In genomic region chr22:50199836-50200332, GRCh38 we compare ENCODE assay signal across 6 cellular contexts. TPM values are rescaled to one million over a fixed set of nuclear protein-coding genes. Genes with fewer than 3 reads are reported as not detected.
A peak's percentile ranks its signal among the peaks of the same experiment; 100 is the strongest.
DNase-seq lines count a peak whose midpoint lies in the region; ATAC-seq and TF ChIP-seq lines count a peak whose summit lies in the region.

No MANE protein-coding gene starts in this region.

- peaks cover 47 to 52% of the 10 kb centered on the region in 2 donors for H3K36me3 Mint-ChIP-seq in CD14-positive monocyte

- intact Hi-C loops in CD14-positive monocyte (cut with micrococcal nuclease) = loop anchor here (1.0 to 10.0 kb wide), 4 partner anchors 9 to 275 kb away; partner anchors contain the start of gene TRABD (in 2 of the 2)

- H3K27me3 ChIP-seq in OCI-LY1 (ENCODE audit: insufficient read depth, low read length) (no peaks in the 10 kb centered on the region), cardiac muscle cell (no peaks in the 10 kb centered on the region), thoracic aorta (replicated peaks; ENCODE audit: insufficient read depth) (no peaks in the 10 kb centered on the region)

- peaks cover 36% of the 10 kb centered on the region for H3K4me1 Mint-ChIP-seq in CD14-positive monocyte

- H3K79me2 ChIP-seq in OCI-LY1 (ENCODE audit: insufficient read depth, low read length) = peaks cover 25% of the 10 kb centered on the region

- no peaks in the 10 kb centered on the region for H3K9me2 ChIP-seq in OCI-LY1 (ENCODE audit: low read depth, low read length)

- H3K4me1 ChIP-seq in OCI-LY1 (ENCODE audit: insufficient read depth, low read length, severe bottlenecking) (peaks cover 60% of the 10 kb centered on the region), cardiac muscle cell (ENCODE audit: low read depth) (peaks cover 10% of the 10 kb centered on the region), thoracic aorta (ENCODE audit: control insufficient read depth in 1 of 2, low read depth in 2 of 2) (peaks cover 17 to 28% of the 10 kb centered on the region in 2 donors)

- H3K9me3 Mint-ChIP-seq in CD14-positive monocyte = peaks cover 0 to 3% (median 0%) of the 10 kb centered on the region in 7 donors

- H3K27ac Mint-ChIP-seq in CD14-positive monocyte = peak overlapping the region; percentile 42 to 89 (median 86)

- H2AFZ ChIP-seq in OCI-LY1 (ENCODE audit: low read length) = no peak overlapping the region

- ATAC-seq in thoracic aorta (ENCODE audit: insufficient number of reproducible peaks, low FRiP score, low read depth) = no peak

- H3K4me2 ChIP-seq in OCI-LY1 (ENCODE audit: low read length) = peak overlapping the region; percentile 91

- no peaks in the 10 kb centered on the region for H4K20me1 ChIP-seq in OCI-LY1 (ENCODE audit: insufficient read depth, low read length)

- DNase-seq in CD14-positive monocyte (ENCODE audit: low spot score) = no peak
- DNase-seq in cardiac muscle cell (ENCODE audit: low read depth in 1 of 2, low spot score in 1 of 2) = peak in 1 of 2 donors; percentile 44
- no peak for DNase-seq in thoracic aorta (ENCODE audit: low spot score)
- DNase-seq in activated CD4-positive, CD25-positive, alpha-beta regulatory T cell treated with anti-CD3 and anti-CD28 coated beads, Interleukin-2, amount 50 U/mL, for 72 hours = no peak
- DNase-seq in RPMI8226 = no peak

- TF ChIP-seq CTCF in CD14-positive monocyte (IDR thresholded peaks at IDR 0.05) (no peak), OCI-LY1 (IDR thresholded peaks at IDR 0.05; ENCODE audit: low read length) (no peak), cardiac muscle cell (IDR thresholded peaks at IDR 0.05; ENCODE audit: low read depth, low read length) (no peak), thoracic aorta (IDR thresholded peaks at IDR 0.05) (no peak)

- peak overlapping the region; percentile 69 for H3K9ac ChIP-seq in OCI-LY1 (ENCODE audit: low read length)

- H3F3A ChIP-seq in OCI-LY1 (ENCODE audit: insufficient read depth, low read length) = peaks cover 5% of the 10 kb centered on the region; the same call in 1 of the 2 replicates

- H3K36me3 ChIP-seq in OCI-LY1 (ENCODE audit: insufficient read depth, low read length) (peaks cover 66% of the 10 kb centered on the region), cardiac muscle cell (peaks cover 17% of the 10 kb centered on the region), thoracic aorta (no peaks in the 10 kb centered on the region)

- H3K27me3 Mint-ChIP-seq in CD14-positive monocyte (ENCODE audit: low read depth in 3 of 3) = peaks cover 0 to 3% (median 2%) of the 10 kb centered on the region in 3 donors

- H3K4me3 Mint-ChIP-seq in CD14-positive monocyte = peak overlapping the region; percentile 74 to 85

- peak overlapping the region; percentile 78 for H3K4me3 ChIP-seq in OCI-LY1 (ENCODE audit: low read depth, low read length, poor library complexity, severe bottlenecking)
- H3K4me3 ChIP-seq in cardiac muscle cell = peak overlapping the region; percentile 61
- H3K4me3 ChIP-seq in thoracic aorta = peak overlapping the region; percentile 97

- H3K9me3 ChIP-seq in OCI-LY1 (ENCODE audit: low read length) (no peaks in the 10 kb centered on the region), cardiac muscle cell (ENCODE audit: low read depth) (no peaks in the 10 kb centered on the region), thoracic aorta (no peaks in the 10 kb centered on the region)

- H3K27ac ChIP-seq in OCI-LY1 (ENCODE audit: low read depth, low read length, poor library complexity, severe bottlenecking) (peak overlapping the region; percentile 82), cardiac muscle cell (peak overlapping the region; percentile 58), thoracic aorta (peak overlapping the region; percentile 68 to 83)

RNA-seq across cellular contexts. Expression of gene SELENOO, which starts 0.9 kb away (rescaled TPM):
- polyA plus RNA-seq in CD14-positive monocyte (1 to 10 TPM; 2.7 to 8.7 TPM), cardiac muscle cell (29.8 and 30.2 TPM in 2 replicates)
- total RNA-seq in cardiac muscle cell (39.4 and 54.5 TPM in 2 replicates), thoracic aorta (10 to 100 TPM; 25.6 to 41.0 TPM)

RNA-seq across cellular contexts. Expression of gene TRABD, which starts 14.2 kb away (rescaled TPM):
- polyA plus RNA-seq in CD14-positive monocyte = 10 to 100 TPM; 34.5 to 39.3 TPM
- 38.3 and 50.7 TPM in 2 replicates for total RNA-seq in cardiac muscle cell
- 59.6 and 72.3 TPM in 2 replicates for polyA plus RNA-seq in cardiac muscle cell
- 10 to 100 TPM; 31.7 to 40.6 TPM for total RNA-seq in thoracic aorta

RNA-seq across cellular contexts. Expression of gene PANX2, which starts 29.4 kb away (rescaled TPM):
- polyA plus RNA-seq in CD14-positive monocyte = under 1 TPM in 1 of 2 donors, not detected in 1; 0.05 TPM
- 22.1 and 30.9 TPM in 2 replicates for total RNA-seq in cardiac muscle cell
- polyA plus RNA-seq in cardiac muscle cell = 6.9 and 9.5 TPM in 2 replicates
- 1 to 10 TPM; 2.5 to 4.1 TPM for total RNA-seq in thoracic aorta

RNA-seq across cellular contexts. Expression of gene TUBGCP6, which starts 44.9 kb away (rescaled TPM):
- polyA plus RNA-seq in CD14-positive monocyte (1 to 10 TPM; 3.7 to 4.3 TPM), cardiac muscle cell (32.6 and 48.3 TPM in 2 replicates)
- total RNA-seq in cardiac muscle cell (32.9 and 46.1 TPM in 2 replicates), thoracic aorta (10 to 100 TPM; 52.3 to 80.1 TPM)

RNA-seq across cellular contexts. Expression of gene HDAC10, which starts 51.2 kb away (rescaled TPM):
- polyA plus RNA-seq in CD14-positive monocyte (10 to 100 TPM in 1 of 2 donors, 1 to 10 TPM in 1; 9.2 to 13.7 TPM), cardiac muscle cell (19.8 and 20.8 TPM in 2 replicates)
- total RNA-seq in cardiac muscle cell (28.4 and 57.3 TPM in 2 replicates), thoracic aorta (10 to 100 TPM; 55.2 to 60.0 TPM)
